ENCODE assay signal across 8 cellular contexts in the genomic region with DNA sequence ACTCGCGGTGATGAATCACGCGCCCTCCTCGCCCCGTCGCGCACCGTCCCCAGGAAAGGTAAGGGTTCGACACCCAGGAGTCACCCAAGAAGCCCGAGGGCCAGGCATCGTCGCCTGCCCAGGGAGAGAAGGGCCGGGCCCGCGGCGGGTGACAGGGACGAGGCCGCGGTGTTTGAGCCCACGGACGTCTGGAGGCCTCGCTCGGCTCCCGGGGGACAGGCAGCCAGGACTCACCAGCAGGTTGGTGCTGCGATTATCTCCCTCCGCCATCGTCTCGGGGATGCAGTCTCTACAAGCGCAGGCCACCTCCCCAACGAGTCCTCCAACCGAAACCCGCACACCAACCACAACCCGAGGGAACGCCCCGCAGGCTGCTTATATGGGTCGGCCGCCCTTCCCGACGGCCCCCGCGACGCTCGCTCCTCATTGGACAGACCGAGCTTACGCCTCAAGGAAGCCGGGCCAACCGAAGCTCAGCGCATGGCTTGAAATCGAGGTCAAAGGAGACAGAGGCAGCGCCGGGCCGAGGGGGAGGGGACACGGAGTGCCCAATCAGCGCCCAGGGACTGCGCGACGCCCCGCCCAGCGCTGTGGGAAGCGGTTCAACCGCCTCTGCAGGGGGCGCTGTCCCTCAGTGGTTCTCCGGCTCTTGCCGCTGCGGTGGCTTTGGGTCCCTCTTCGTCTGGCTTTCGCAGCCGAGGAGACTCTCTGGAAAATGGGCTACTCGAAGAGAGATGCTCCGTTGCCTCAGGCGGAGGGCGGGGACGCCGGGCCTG. TPM values are rescaled to one million over a fixed set of nuclear protein-coding genes. Genes with fewer than 3 reads are reported as not detected.
A peak's percentile ranks its signal among the peaks of the same experiment; 100 is the strongest.
DNase-seq lines count a peak whose midpoint lies in the region; ATAC-seq and TF ChIP-seq lines count a peak whose summit lies in the region.

A gene (minus strand): TSS at position 353 of the 776 bp plus-strand sequence. CDS start 83 bp downstream, at position 270.

- H3K4me3 ChIP-seq in choroid plexus epithelial cell (ENCODE audit: low read depth, low read length) (peak within 1 kb of the TSS; percentile 76), kidney epithelial cell (ENCODE audit: low read depth, low read length) (peak within 1 kb of the TSS; percentile 91)

- ATAC-seq in GM19043 (IDR thresholded peaks at IDR 0.05; ENCODE audit: low read depth, unreplicated experiment): peak; percentile 92
- peak; percentile 95 for ATAC-seq in HG03432 (IDR thresholded peaks at IDR 0.05; ENCODE audit: unreplicated experiment)

- peak; percentile 97 to 99 for DNase-seq in AML-193 (lab: John Stamatoyannopoulos, UW)
- peak; percentile 99 for DNase-seq in NCI-H510A (lab: John Stamatoyannopoulos, UW)
- peak; percentile 96 to 97 for DNase-seq in activated CD4-positive, alpha-beta T cell treated with anti-CD3 and anti-CD28 coated beads for 24 hours (ENCODE audit: low read depth in 2 of 2)
- peak; percentile 100 for DNase-seq in choroid plexus epithelial cell (ENCODE audit: low read depth)
- DNase-seq in kidney epithelial cell (ENCODE audit: low read depth): peak; percentile 98
- peak; percentile 95 to 98 for DNase-seq in stimulated activated CD4-positive, alpha-beta T cell treated with anti-CD3 and anti-CD28 coated beads, Interleukin-1b, Interleukin-23, amount 100 ng/mL, for 1 hour (ENCODE audit: low read depth in 2 of 2)

- no peaks in the 10 kb centered on the region for H3K27me3 ChIP-seq in kidney epithelial cell (ENCODE audit: control insufficient read depth, insufficient read depth, low read length)

- no peaks in the 10 kb centered on the region for H3K36me3 ChIP-seq in kidney epithelial cell (ENCODE audit: control insufficient read depth, insufficient read depth, low read length)

- TF ChIP-seq CTCF in choroid plexus epithelial cell (conservative IDR thresholded peaks at IDR 0.05; ENCODE audit: low read depth, low read length): peak; percentile 84
- TF ChIP-seq CTCF in kidney epithelial cell (IDR thresholded peaks at IDR 0.05; ENCODE audit: insufficient read depth, low read length, poor library complexity, severe bottlenecking): peak; percentile 93

RNA-seq across cellular contexts. Expression of the gene that starts here (rescaled TPM):
- total RNA-seq in kidney epithelial cell: 267 and 290 TPM in 2 replicates

Comparison
In these comparisons a context has a peak if more than half of its experiments do, and no peak if none do; other contexts are left out.
1. Peak in every context shown above with its lines: DNase-seq, ATAC-seq and H3K4me3 ChIP-seq.